8 cellular contexts compared by ENCODE assay signal in genomic region chr3:15361494-15362214, GRCh38. TPM values are rescaled to one million over a fixed set of nuclear protein-coding genes. Genes with fewer than 3 reads are reported as not detected.
DNase-seq lines count a peak whose midpoint lies in the region; ATAC-seq, FAIRE-seq and TF ChIP-seq lines count a peak whose summit lies in the region.

No MANE protein-coding gene starts in this region.

- H3K9ac ChIP-seq in kidney (ENCODE audit: low read length in 2 of 2) = peak overlapping the region in 1 of 2 donors; percentile 32

- no peaks in the 10 kb centered on the region for H3K27me3 Mint-ChIP-seq in activated CD4-positive, alpha-beta memory T cell treated with anti-CD3 and anti-CD28 coated beads for 36 hours

- no peak for TF ChIP-seq EP300 in transverse colon (IDR thresholded peaks at IDR 0.05; ENCODE audit: low read depth)

- H3K27ac Mint-ChIP-seq in activated CD4-positive, alpha-beta memory T cell treated with anti-CD3 and anti-CD28 coated beads for 36 hours = peak overlapping the region; percentile 85

- WGBS in transverse colon (ENCODE audit: low coverage in 1 of 2), 2 donors = 38 to 56% methylated on average over 7 to 11 of the region's 11 CpGs

- no peaks in the 10 kb centered on the region for H3K27me3 ChIP-seq in transverse colon

- DNase-seq in ELF-1 (ENCODE audit: low read depth, low spot score) (peak; percentile 81), kidney (no peak), transverse colon (peak; percentile 23), HEK293T (ENCODE audit: extremely low spot score) (no peak), SW480 (ENCODE audit: low spot score) (no peak)
- DNase-seq in activated CD4-positive, alpha-beta memory T cell treated with anti-CD3 and anti-CD28 coated beads for 36 hours = peak; percentile 85

- FAIRE-seq in kidney (lab: Jason Lieb, UNC) = no peak

- TF ChIP-seq CTCF in kidney (IDR thresholded peaks at IDR 0.05; ENCODE audit: borderline replicate concordance, extremely low read depth, insufficient read depth) (no peak), transverse colon (IDR thresholded peaks at IDR 0.05) (no peak)

- CTCF ChIA-PET in activated CD4-positive, alpha-beta memory T cell treated with anti-CD3 and anti-CD28 coated beads for 36 hours (lab: Charles Lee) = interaction anchor here (0.9 to 3.7 kb wide), 14 partner anchors 14 to 93 kb away, joined by 3 to 46 read pairs (median 4); partner anchors contain the start of gene SH3BP5
- CTCF ChIA-PET in HEK293T (lab: Yijun Ruan, JAX) = interaction anchor here (0.6 to 0.7 kb wide), 3 partner anchors 31 to 90 kb away, joined by 3 to 5 read pairs (median 3); no protein-coding TSS in a partner anchor

- H3K4me1 ChIP-seq in kidney (ENCODE audit: control insufficient read depth in 1 of 2, insufficient read depth in 1 of 2, low read depth in 1 of 2, low read length in 2 of 2) = peaks cover 11 to 26% of the 10 kb centered on the region in 2 donors
- peaks cover 0 to 31% (median 2%) of the 10 kb centered on the region in 4 donors for H3K4me1 ChIP-seq in transverse colon

- TF ChIP-seq POLR2A in transverse colon (IDR thresholded peaks at IDR 0.05) = no peak

- H3K4me3 ChIP-seq in kidney (ENCODE audit: low read length in 2 of 2) = no peak overlapping the region
- H3K4me3 ChIP-seq in transverse colon = no peak overlapping the region

- no peaks in the 10 kb centered on the region for H3K9me3 ChIP-seq in kidney (ENCODE audit: control insufficient read depth in 1 of 2, low read length in 2 of 2)
- no peaks in the 10 kb centered on the region for H3K9me3 ChIP-seq in transverse colon

- in situ Hi-C loops in transverse colon (cut with MboI; ENCODE audit: low pct_ligation_motif_present in 1 of 4, low pct_unique_long_range_greater_than_20kb in 1 of 4, low sequenced_read_pairs in 3 of 4) = no loop called here

- H3K36me3 ChIP-seq in kidney (ENCODE audit: control insufficient read depth in 1 of 2, insufficient read depth in 2 of 2, low read length in 2 of 2) (no peaks in the 10 kb centered on the region), transverse colon (no peaks in the 10 kb centered on the region)

- intact Hi-C loops in activated CD4-positive, alpha-beta memory T cell treated with anti-CD3 and anti-CD28 coated beads for 36 hours (cut with micrococcal nuclease) = loop anchor here (1.0 kb wide), 7 partner anchors 17 to 92 kb away; partner anchors contain the start of gene SH3BP5
- intact Hi-C loops in kidney (cut with DNase I) (no loop called here), transverse colon (cut with DNase I; ENCODE audit: low total_unique reads) (no loop called here)

- H3K27ac ChIP-seq in kidney (ENCODE audit: low read depth in 2 of 2, low read length in 2 of 2) = peak overlapping the region; percentile 32 to 56
- peak overlapping the region; percentile 33 to 63 (median 50) for H3K27ac ChIP-seq in transverse colon

- ATAC-seq in GM21381 (IDR thresholded peaks at IDR 0.05; ENCODE audit: unreplicated experiment) (peak; percentile 77), HG03565 (IDR thresholded peaks at IDR 0.05; ENCODE audit: unreplicated experiment) (peak; percentile 82)

- peaks cover 54% of the 10 kb centered on the region for H3K4me1 Mint-ChIP-seq in activated CD4-positive, alpha-beta memory T cell treated with anti-CD3 and anti-CD28 coated beads for 36 hours (ENCODE audit: low read depth)

- no peaks in the 10 kb centered on the region for H3K36me3 Mint-ChIP-seq in activated CD4-positive, alpha-beta memory T cell treated with anti-CD3 and anti-CD28 coated beads for 36 hours

- peak overlapping the region; percentile 48 for H3K4me3 Mint-ChIP-seq in activated CD4-positive, alpha-beta memory T cell treated with anti-CD3 and anti-CD28 coated beads for 36 hours

- no peaks in the 10 kb centered on the region for H3K9me3 Mint-ChIP-seq in activated CD4-positive, alpha-beta memory T cell treated with anti-CD3 and anti-CD28 coated beads for 36 hours

- POLR2A ChIA-PET in activated CD4-positive, alpha-beta memory T cell treated with anti-CD3 and anti-CD28 coated beads for 36 hours (lab: Charles Lee) = interaction anchor here (0.8 to 2.1 kb wide), 18 partner anchors 14 to 1154 kb away, joined by 3 to 26 read pairs (median 6); partner anchors contain the start of gene SH3BP5
- POLR2A ChIA-PET in HEK293T (lab: Yijun Ruan, JAX) = no interaction called here

TF ChIP-seq in HEK293T, 16 proteins besides CTCF, POLR2A, EP300 and RAD21:
- TF ChIP-seq ZNF384 (IDR thresholded peaks at IDR 0.05) (no peak), L3MBTL2 (conservative IDR thresholded peaks at IDR 0.05) (no peak), ARNT (IDR thresholded peaks at IDR 0.05) (no peak), FOXK2 (IDR thresholded peaks at IDR 0.05) (no peak)

RNA-seq across cellular contexts. Expression of gene SH3BP5, which starts 29.3 kb away (rescaled TPM):
- 10 to 100 TPM; 33.6 to 37.5 TPM for total RNA-seq in activated CD4-positive, alpha-beta memory T cell treated with anti-CD3 and anti-CD28 coated beads for 36 hours
- total RNA-seq in kidney = 109 TPM
- 39.1 TPM for polyA plus RNA-seq in kidney (ENCODE audit: insufficient read depth, low read depth, low replicate concordance)
- 10 to 100 TPM in 3 of 4 donors, 1 to 10 TPM in 1; 7.5 to 32.4 (median 15.8) TPM for total RNA-seq in transverse colon

Comparison
In these comparisons a context has a peak if more than half of its experiments do, and no peak if none do; other contexts are left out.
1. DNase-seq: peak in ELF-1 (single experiment), activated CD4-positive, alpha-beta memory T cell treated with anti-CD3 and anti-CD28 coated beads for 36 hours (single experiment) and transverse colon (single experiment); none in kidney (single experiment), HEK293T (single experiment) and SW480 (single experiment).